In genomic region chr7:44147026-44147881, GRCh38 we compare ENCODE assay signal across 1 cellular context.
TF ChIP-seq lines count a peak whose summit lies in the region.

No MANE protein-coding gene starts in this region.

TF ChIP-seq in K562, 482 proteins besides CTCF, POLR2A, EP300 and RAD21 (continued from another document):
- peak; percentile 36 for TF ChIP-seq ZNF592 (IDR thresholded peaks at IDR 0.05)
- TF ChIP-seq CCNT2 (IDR thresholded peaks at IDR 0.05; ENCODE audit: borderline replicate concordance, extremely low read depth, insufficient read length, low read depth, low read length) = peak; percentile 49
- TF ChIP-seq TOE1 (IDR thresholded peaks at IDR 0.05; ENCODE audit: borderline replicate concordance) = peak; percentile 55; the same call in 1 of the 2 replicates
- TF ChIP-seq TOE1 (CRISPR knock-in tag; IDR thresholded peaks at IDR 0.05; ENCODE audit: borderline replicate concordance, low read depth) = no peak
- TF ChIP-seq, protein P1, sequence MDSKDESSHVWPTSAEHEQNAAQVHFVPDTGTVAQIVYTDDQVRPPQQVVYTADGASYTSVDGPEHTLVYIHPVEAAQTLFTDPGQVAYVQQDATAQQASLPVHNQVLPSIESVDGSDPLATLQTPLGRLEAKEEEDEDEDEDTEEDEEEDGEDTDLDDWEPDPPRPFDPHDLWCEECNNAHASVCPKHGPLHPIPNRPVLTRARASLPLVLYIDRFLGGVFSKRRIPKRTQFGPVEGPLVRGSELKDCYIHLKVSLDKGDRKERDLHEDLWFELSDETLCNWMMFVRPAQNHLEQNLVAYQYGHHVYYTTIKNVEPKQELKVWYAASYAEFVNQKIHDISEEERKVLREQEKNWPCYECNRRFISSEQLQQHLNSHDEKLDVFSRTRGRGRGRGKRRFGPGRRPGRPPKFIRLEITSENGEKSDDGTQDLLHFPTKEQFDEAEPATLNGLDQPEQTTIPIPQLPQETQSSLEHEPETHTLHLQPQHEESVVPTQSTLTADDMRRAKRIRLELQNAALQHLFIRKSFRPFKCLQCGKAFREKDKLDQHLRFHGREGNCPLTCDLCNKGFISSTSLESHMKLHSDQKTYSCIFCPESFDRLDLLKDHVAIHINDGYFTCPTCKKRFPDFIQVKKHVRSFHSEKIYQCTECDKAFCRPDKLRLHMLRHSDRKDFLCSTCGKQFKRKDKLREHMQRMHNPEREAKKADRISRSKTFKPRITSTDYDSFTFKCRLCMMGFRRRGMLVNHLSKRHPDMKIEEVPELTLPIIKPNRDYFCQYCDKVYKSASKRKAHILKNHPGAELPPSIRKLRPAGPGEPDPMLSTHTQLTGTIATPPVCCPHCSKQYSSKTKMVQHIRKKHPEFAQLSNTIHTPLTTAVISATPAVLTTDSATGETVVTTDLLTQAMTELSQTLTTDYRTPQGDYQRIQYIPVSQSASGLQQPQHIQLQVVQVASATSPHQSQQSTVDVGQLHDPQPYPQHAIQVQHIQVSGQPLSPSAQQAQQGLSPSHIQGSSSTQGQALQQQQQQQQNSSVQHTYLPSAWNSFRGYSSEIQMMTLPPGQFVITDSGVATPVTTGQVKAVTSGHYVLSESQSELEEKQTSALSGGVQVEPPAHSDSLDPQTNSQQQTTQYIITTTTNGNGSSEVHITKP (IDR thresholded peaks at IDR 0.05; ENCODE audit: partially characterized antibody) = peak; percentile 51
- peak; percentile 56; the same call in 1 of the 2 replicates for TF ChIP-seq ZBTB7A (IDR thresholded peaks at IDR 0.05; ENCODE audit: borderline replicate concordance, control insufficient read depth, low read depth, low read length)
- TF ChIP-seq, protein P2, sequence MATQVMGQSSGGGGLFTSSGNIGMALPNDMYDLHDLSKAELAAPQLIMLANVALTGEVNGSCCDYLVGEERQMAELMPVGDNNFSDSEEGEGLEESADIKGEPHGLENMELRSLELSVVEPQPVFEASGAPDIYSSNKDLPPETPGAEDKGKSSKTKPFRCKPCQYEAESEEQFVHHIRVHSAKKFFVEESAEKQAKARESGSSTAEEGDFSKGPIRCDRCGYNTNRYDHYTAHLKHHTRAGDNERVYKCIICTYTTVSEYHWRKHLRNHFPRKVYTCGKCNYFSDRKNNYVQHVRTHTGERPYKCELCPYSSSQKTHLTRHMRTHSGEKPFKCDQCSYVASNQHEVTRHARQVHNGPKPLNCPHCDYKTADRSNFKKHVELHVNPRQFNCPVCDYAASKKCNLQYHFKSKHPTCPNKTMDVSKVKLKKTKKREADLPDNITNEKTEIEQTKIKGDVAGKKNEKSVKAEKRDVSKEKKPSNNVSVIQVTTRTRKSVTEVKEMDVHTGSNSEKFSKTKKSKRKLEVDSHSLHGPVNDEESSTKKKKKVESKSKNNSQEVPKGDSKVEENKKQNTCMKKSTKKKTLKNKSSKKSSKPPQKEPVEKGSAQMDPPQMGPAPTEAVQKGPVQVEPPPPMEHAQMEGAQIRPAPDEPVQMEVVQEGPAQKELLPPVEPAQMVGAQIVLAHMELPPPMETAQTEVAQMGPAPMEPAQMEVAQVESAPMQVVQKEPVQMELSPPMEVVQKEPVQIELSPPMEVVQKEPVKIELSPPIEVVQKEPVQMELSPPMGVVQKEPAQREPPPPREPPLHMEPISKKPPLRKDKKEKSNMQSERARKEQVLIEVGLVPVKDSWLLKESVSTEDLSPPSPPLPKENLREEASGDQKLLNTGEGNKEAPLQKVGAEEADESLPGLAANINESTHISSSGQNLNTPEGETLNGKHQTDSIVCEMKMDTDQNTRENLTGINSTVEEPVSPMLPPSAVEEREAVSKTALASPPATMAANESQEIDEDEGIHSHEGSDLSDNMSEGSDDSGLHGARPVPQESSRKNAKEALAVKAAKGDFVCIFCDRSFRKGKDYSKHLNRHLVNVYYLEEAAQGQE (CRISPR knock-in tag; IDR thresholded peaks at IDR 0.05; ENCODE audit: low read depth) = no peak
- TF ChIP-seq EZH2 (IDR thresholded peaks at IDR 0.05; ENCODE audit: borderline replicate concordance, low read depth, low read length) = no peak
